1 cellular context compared by ENCODE assay signal in genomic region chr16:75323198-75323597, GRCh38.
TF ChIP-seq lines count a peak whose summit lies in the region.

No MANE protein-coding gene starts in this region.

TF ChIP-seq in IMR-90, 13 proteins besides CTCF, POLR2A, EP300 and RAD21:
- TF ChIP-seq SMC3 (IDR thresholded peaks at IDR 0.05; ENCODE audit: low read depth, low read length) (no peak), USF2 (IDR thresholded peaks at IDR 0.05; ENCODE audit: low read depth, low read length) (no peak), MAZ (IDR thresholded peaks at IDR 0.05; ENCODE audit: borderline replicate concordance, low read depth, low read length) (no peak), RFX5 (IDR thresholded peaks at IDR 0.05; ENCODE audit: low read depth, low read length) (no peak), ELK1 (IDR thresholded peaks at IDR 0.05; ENCODE audit: borderline replicate concordance, low read depth, low read length) (no peak), MAFK (IDR thresholded peaks at IDR 0.05; ENCODE audit: low read depth, low read length) (no peak), BHLHE40 (IDR thresholded peaks at IDR 0.05; ENCODE audit: low read depth, low read length) (no peak), MXI1 (IDR thresholded peaks at IDR 0.05; ENCODE audit: borderline replicate concordance, low read depth, low read length) (no peak), CEBPB (IDR thresholded peaks at IDR 0.05; ENCODE audit: low read depth, low read length) (no peak), CHD1 (IDR thresholded peaks at IDR 0.05; ENCODE audit: low read depth, low read length) (no peak), NFE2L2 (IDR thresholded peaks at IDR 0.05; ENCODE audit: low read depth, low read length) (no peak), FOS (IDR thresholded peaks at IDR 0.05; ENCODE audit: low read depth, low read length) (no peak), RCOR1 (IDR thresholded peaks at IDR 0.05; ENCODE audit: insufficient replicate concordance, low read length) (no peak)
